In the genomic region with DNA sequence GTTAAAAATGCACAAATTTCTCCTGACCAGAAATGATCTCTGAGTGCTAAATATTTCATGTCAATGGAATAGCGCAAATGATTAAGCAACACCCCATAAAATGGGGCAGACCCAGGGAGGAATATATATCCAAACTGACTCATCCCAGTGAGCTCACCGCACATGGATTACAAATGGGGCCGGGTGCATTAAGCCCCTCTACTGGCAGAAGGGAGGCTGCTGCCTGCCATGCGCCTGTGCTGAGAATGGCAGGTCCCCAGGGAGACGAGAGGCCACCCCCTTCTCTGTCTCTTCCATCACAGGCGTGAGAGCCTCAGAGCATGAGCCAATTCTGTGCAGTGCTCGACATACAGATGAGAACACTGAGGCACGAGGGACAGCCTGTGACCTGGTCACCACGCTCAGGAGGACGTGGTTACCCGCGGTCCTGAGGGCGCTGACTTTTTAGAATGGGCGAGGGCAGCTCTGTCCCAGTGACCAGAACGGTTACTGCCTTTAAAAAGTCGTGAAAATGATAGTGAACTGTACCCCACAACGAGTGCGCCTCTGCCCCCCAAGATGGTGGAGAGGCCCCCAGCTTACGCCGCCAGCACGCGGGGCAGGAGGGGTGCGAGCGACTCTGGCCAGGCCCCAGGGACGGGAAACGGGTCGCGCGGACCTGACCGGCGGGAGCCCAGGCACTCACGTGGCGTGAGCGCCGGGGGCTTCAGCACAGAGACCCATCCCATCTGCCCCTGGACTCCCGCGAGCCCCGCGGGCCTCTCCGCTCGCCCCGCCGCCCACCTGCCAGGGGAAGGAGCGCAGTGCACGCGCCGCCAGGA, we compare ENCODE assay signal across 8 cellular contexts.
DNase-seq lines count a peak whose midpoint lies in the region; ATAC-seq, FAIRE-seq and TF ChIP-seq lines count a peak whose summit lies in the region.
"Not testable (repeated sequence)": the region's sequence is repeated elsewhere in the genome, so short reads cannot be mapped to it uniquely, and the experiment has no call there.

No MANE protein-coding gene starts in this region.

- H3K4me3 ChIP-seq in MG63 (peak overlapping the region; percentile 57), GM12878 (peak overlapping the region; percentile 81)

- peak overlapping the region; percentile 60 for H3K4me2 ChIP-seq in GM12878 (ENCODE audit: control insufficient read depth, insufficient read depth)

- in situ Hi-C loops in GM12878 (cut with MboI): not testable (repeated sequence)

- H3K27ac ChIP-seq in GM12878 (ENCODE audit: control insufficient read depth, insufficient read depth): peak overlapping the region; percentile 50; the same call in 1 of the 2 replicates

- not testable (repeated sequence) for TF ChIP-seq CTCF in GM12878 (IDR thresholded peaks at IDR 0.05 in 2 of 3, conservative IDR thresholded peaks at IDR 0.05 in 1 of 3; ENCODE audit: control insufficient read depth in 2 of 3, extremely low read depth in 1 of 3, insufficient read depth in 1 of 3, low read depth in 3 of 3, low read length in 3 of 3)

- not testable (repeated sequence) for H3K27me3 ChIP-seq in MG63; GM12878 (replicated peaks in 1 of 2; ENCODE audit: control insufficient read depth in 2 of 2, insufficient read depth in 2 of 2, low read length in 1 of 2)

- RAD21 ChIA-PET in GM12878 (lab: Charles Lee; ENCODE audit: unreplicated experiment): not testable (repeated sequence)

- not testable (repeated sequence) for TF ChIP-seq POLR2A in GM12878 (IDR thresholded peaks at IDR 0.05; ENCODE audit: low read depth, low read length)

- WGBS in GM12878 (ENCODE audit: insufficient coverage, insufficient replicate concordance, low lambda C conversion rate, missing lambda C conversion rate): 4% methylated on average over 30 of the region's 47 CpGs

- POLR2A ChIA-PET in GM12878 (lab: Charles Lee): not testable (repeated sequence)

- H3K4me1 Mint-ChIP-seq in T-helper 17 cell: not testable (repeated sequence)
- peaks cover 6 to 22% (median 8%) of the 10 kb centered on the region in 3 donors for H3K4me1 Mint-ChIP-seq in naive B cell

- H3K27ac Mint-ChIP-seq in T-helper 17 cell (peak overlapping the region; percentile 69), naive B cell (peak overlapping the region; percentile 30 to 99 (median 73))

- H3K36me3 ChIP-seq in MG63; GM12878 (ENCODE audit: control insufficient read depth in 2 of 2, insufficient read depth in 2 of 2, low read length in 1 of 2): not testable (repeated sequence)

- not testable (repeated sequence) for H3K4me1 ChIP-seq in GM12878 (ENCODE audit: control insufficient read depth, insufficient read depth, low read length)

- peak overlapping the region; percentile 67 for H3K9ac ChIP-seq in GM12878 (ENCODE audit: control insufficient read depth, insufficient read depth, low read length)

- SMC1A ChIA-PET in GM12878 (lab: Charles Lee; ENCODE audit: uncharacterized antibody, unreplicated experiment): not testable (repeated sequence)

- not testable (repeated sequence) for H3K36me3 Mint-ChIP-seq in T-helper 17 cell (ENCODE audit: low read depth); naive B cell

- H3K79me2 ChIP-seq in GM12878 (ENCODE audit: control insufficient read depth, insufficient read depth, low read length): not testable (repeated sequence)

- TF ChIP-seq RAD21 in GM12878 (IDR thresholded peaks at IDR 0.05; ENCODE audit: insufficient read depth, low read depth, low read length): not testable (repeated sequence)

- not testable (repeated sequence) for H4K20me1 ChIP-seq in GM12878 (ENCODE audit: control insufficient read depth, insufficient read depth)

- peak overlapping the region; percentile 89 for H3K4me3 Mint-ChIP-seq in T-helper 17 cell
- H3K4me3 Mint-ChIP-seq in naive B cell: peak overlapping the region; percentile 85 to 99 (median 94)

- not testable (repeated sequence) for ATAC-seq in T-helper 17 cell; naive B cell (ENCODE audit: low read depth in 2 of 2)
- ATAC-seq in GM12878: peak; percentile 26

- H3K27me3 Mint-ChIP-seq in T-helper 17 cell, naive B cell: not testable (repeated sequence)

- CTCF ChIA-PET in GM12878 (lab: Yijun Ruan, JAX): not testable (repeated sequence)

- TF ChIP-seq EP300 in GM12878 (IDR thresholded peaks at IDR 0.05; ENCODE audit: borderline replicate concordance in 1 of 2, control insufficient read depth in 1 of 2, low read depth in 2 of 2, low read length in 2 of 2): not testable (repeated sequence)

- intact Hi-C loops in GM12878 (cut with micrococcal nuclease; ENCODE audit: unreplicated experiment): not testable (repeated sequence)

- TSS peak; percentile 80 for BruUV-seq in GM12878 (replicated peaks; lab: Mats Ljungman, UMichigan)

- not testable (repeated sequence) for H3K9me3 Mint-ChIP-seq in naive B cell

- not testable (repeated sequence) for H3K9me3 ChIP-seq in MG63; T-helper 17 cell (ENCODE audit: control insufficient read depth, low read length, poor library complexity, severe bottlenecking); GM12878 (replicated peaks; ENCODE audit: control insufficient read depth, insufficient read depth, low read length)

- not testable (repeated sequence) for FAIRE-seq in GM12878 (lab: Jason Lieb, UNC)

- peak overlapping the region; percentile 72 for H2AFZ ChIP-seq in GM12878 (ENCODE audit: control insufficient read depth, low read depth, low read length)

- DNase-seq in COLO668 (lab: John Stamatoyannopoulos, UW; ENCODE audit: unreplicated experiment) (peak; percentile 4), HCEC 1CT (peak; percentile 70), MG63 (peak; percentile 83), glomerular visceral epithelial cell (ENCODE audit: extremely low spot score) (peak; percentile 51), naive B cell (peak; percentile 22)
- DNase-seq in T-helper 17 cell; GM12878 (ENCODE audit: low read depth, low spot score): not testable (repeated sequence)
- DNase-seq in stimulated activated naive CD4-positive, alpha-beta T cell treated with Interleukin-2 at 50 U/mL for 16 hours (lab: John Stamatoyannopoulos, UW): peak; percentile 7

TF ChIP-seq in GM12878, 131 proteins besides CTCF, POLR2A, EP300 and RAD21:
- TF ChIP-seq, protein P1, sequence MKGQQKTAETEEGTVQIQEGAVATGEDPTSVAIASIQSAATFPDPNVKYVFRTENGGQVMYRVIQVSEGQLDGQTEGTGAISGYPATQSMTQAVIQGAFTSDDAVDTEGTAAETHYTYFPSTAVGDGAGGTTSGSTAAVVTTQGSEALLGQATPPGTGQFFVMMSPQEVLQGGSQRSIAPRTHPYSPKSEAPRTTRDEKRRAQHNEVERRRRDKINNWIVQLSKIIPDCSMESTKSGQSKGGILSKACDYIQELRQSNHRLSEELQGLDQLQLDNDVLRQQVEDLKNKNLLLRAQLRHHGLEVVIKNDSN (IDR thresholded peaks at IDR 0.05; ENCODE audit: borderline replicate concordance, extremely low read length, insufficient read depth, low read depth, low read length): peak; percentile 10
- TF ChIP-seq BHLHE40 (IDR thresholded peaks at IDR 0.05; ENCODE audit: borderline replicate concordance in 1 of 2, low read depth in 2 of 2, low read length in 1 of 2) (peak in 1 of 2 experiments; percentile 72; a peak in 2 of 4 replicates), MEF2B (IDR thresholded peaks at IDR 0.05; ENCODE audit: partially characterized antibody, poor library complexity, severe bottlenecking) (peak; percentile 80), DPF2 (IDR thresholded peaks at IDR 0.05) (0 out of 2 replicates have a peak, but pooled peaks have one; percentile 27)
- TF ChIP-seq, protein P2, sequence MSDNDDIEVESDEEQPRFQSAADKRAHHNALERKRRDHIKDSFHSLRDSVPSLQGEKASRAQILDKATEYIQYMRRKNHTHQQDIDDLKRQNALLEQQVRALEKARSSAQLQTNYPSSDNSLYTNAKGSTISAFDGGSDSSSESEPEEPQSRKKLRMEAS (IDR thresholded peaks at IDR 0.05; ENCODE audit: low read depth, low read length): 0 out of 2 replicates have a peak, but pooled peaks have one; percentile 43
